Comparison of ENCODE assay signal across 9 cellular contexts in the genomic region with DNA sequence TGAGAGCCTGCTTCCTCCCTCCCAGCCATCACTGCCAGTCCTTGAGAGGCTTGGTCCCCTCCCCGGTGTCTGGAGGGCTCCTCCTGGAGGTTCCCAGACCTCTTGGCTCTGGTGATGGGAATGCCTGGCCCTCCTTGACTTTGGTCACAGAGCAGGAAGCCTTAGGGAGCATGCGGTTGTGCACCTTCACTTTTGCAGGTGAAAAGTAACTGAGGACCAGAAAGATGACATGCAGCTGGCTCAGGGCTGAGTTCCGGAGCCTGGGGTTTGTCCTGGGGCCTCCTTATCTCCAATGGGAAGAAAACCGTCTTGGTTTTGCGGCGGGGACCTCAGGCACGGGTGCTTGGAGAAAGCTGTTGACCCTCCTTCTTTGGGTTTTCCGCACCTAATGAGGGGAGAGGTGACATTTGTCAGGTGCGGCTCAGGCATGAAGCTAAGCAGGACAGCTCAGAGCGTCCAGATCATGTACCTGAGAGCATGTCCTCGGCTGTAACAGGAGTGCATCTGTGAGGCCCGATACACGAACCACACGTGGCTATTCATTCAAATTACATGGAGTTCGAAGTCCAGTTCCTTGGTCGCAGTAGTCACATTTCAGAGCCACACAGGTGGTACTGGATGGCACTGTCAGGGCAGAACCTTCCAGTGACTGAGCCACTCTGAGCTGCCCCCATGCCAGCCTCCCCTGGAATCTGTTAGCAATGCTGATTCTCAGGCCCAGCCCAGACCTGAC. TPM values are rescaled to one million over a fixed set of nuclear protein-coding genes. Genes with fewer than 3 reads are reported as not detected.
DNase-seq lines count a peak whose midpoint lies in the region; ATAC-seq, FAIRE-seq and TF ChIP-seq lines count a peak whose summit lies in the region.
"Had no signal": no experiment of that assay in that cellular context is flagged by ENCODE, and none has a peak within 500 bp of the region (broad histone marks: within the 10 kb centered on the region; RNA-seq: fewer than 3 reads in every experiment).

No MANE protein-coding gene starts in this region.

- H3K4me2 ChIP-seq in GM12878 (ENCODE audit: control insufficient read depth, insufficient read depth) = peak overlapping the region; percentile 46

- H3K27ac Mint-ChIP-seq in naive thymus-derived CD4-positive, alpha-beta T cell = peak overlapping the region; percentile 99 to 100 (median 100)

- H4K20me1 ChIP-seq in GM12878 (ENCODE audit: control insufficient read depth, insufficient read depth) = no peaks in the 10 kb centered on the region

- H3K27me3 Mint-ChIP-seq in naive thymus-derived CD4-positive, alpha-beta T cell = peaks cover 0 to 2% (median 0%) of the 10 kb centered on the region in 5 donors

- peaks cover 25 to 62% (median 52%) of the 10 kb centered on the region in 7 donors for H3K4me1 Mint-ChIP-seq in naive thymus-derived CD4-positive, alpha-beta T cell

- no TSS peak for BruUV-seq in GM12878 (replicated peaks; lab: Mats Ljungman, UMichigan)

- peaks cover 25% of the 10 kb centered on the region for H3K4me1 ChIP-seq in GM12878 (ENCODE audit: control insufficient read depth, insufficient read depth, low read length)
- H3K4me1 ChIP-seq in naive thymus-derived CD4-positive, alpha-beta T cell (ENCODE audit: control insufficient read depth in 2 of 2, insufficient read depth in 2 of 2, low read length in 2 of 2) = peaks cover 21 to 38% of the 10 kb centered on the region in 2 donors
- H3K4me1 ChIP-seq: HAP-1 had no signal

- SMC1A ChIA-PET in GM12878 (lab: Charles Lee; ENCODE audit: uncharacterized antibody, unreplicated experiment) = interaction anchor here (1.0 to 4.1 kb wide), 5 partner anchors 9 to 78 kb away, joined by 3 to 32 read pairs (median 8); no protein-coding TSS in a partner anchor

- H3K9me3 ChIP-seq in GM12878 (replicated peaks; ENCODE audit: control insufficient read depth, insufficient read depth, low read length) = no peaks in the 10 kb centered on the region
- no peaks in the 10 kb centered on the region for H3K9me3 ChIP-seq in naive thymus-derived CD4-positive, alpha-beta T cell (ENCODE audit: control insufficient read depth in 2 of 3, low read length in 3 of 3)
- H3K9me3 ChIP-seq: HAP-1 had no signal

- no peaks in the 10 kb centered on the region for H3K36me3 ChIP-seq in GM12878 (ENCODE audit: control insufficient read depth in 2 of 2, insufficient read depth in 2 of 2, low read length in 1 of 2)
- peaks cover 0 to 18% (median 0%) of the 10 kb centered on the region in 3 experiments for H3K36me3 ChIP-seq in naive thymus-derived CD4-positive, alpha-beta T cell (ENCODE audit: control insufficient read depth in 2 of 3, insufficient read depth in 3 of 3, low read length in 3 of 3)
- H3K36me3 ChIP-seq: HAP-1 had no signal

- H3K36me3 Mint-ChIP-seq in naive thymus-derived CD4-positive, alpha-beta T cell = peaks cover 9 to 29% (median 22%) of the 10 kb centered on the region in 5 donors

- H3K4me3 Mint-ChIP-seq in naive thymus-derived CD4-positive, alpha-beta T cell = peak overlapping the region; percentile 90 to 98 (median 96)

- DNase-seq in AG10803 (ENCODE audit: low read depth) = no peak
- DNase-seq in GM12878 (ENCODE audit: low read depth, low spot score) = no peak
- DNase-seq in naive thymus-derived CD4-positive, alpha-beta T cell = no peak
- no peak for DNase-seq in NCI-H748 treated with DMSO at 0.1 percent for 48 hours (lab: John Stamatoyannopoulos, UW)
- DNase-seq in cerebellum (ENCODE audit: low spot score) = no peak
- DNase-seq in GM10266 (ENCODE audit: extremely low spot score) = no peak

- 85% methylated on average over 16 of the region's 16 CpGs for WGBS in GM12878 (ENCODE audit: insufficient coverage, insufficient replicate concordance, low lambda C conversion rate, missing lambda C conversion rate)

- no peak for TF ChIP-seq EP300 in GM12878 (IDR thresholded peaks at IDR 0.05; ENCODE audit: borderline replicate concordance in 1 of 2, control insufficient read depth in 1 of 2, low read depth in 2 of 2, low read length in 2 of 2)

- intact Hi-C loops in GM12878 (cut with micrococcal nuclease; ENCODE audit: unreplicated experiment) = loop anchor here (5.0 to 10.0 kb wide), 4 partner anchors 79 to 864 kb away; no protein-coding TSS in a partner anchor
- intact Hi-C loops in naive thymus-derived CD4-positive, alpha-beta T cell (cut with micrococcal nuclease) = loop anchor here (1.0 to 10.0 kb wide), 4 partner anchors 8 to 654 kb away; a partner anchor contains a TSS

- TF ChIP-seq RAD21 in GM12878 (IDR thresholded peaks at IDR 0.05; ENCODE audit: insufficient read depth, low read depth, low read length) = no peak

- peaks cover 0 to 8% (median 0%) of the 10 kb centered on the region in 11 donors for H3K9me3 Mint-ChIP-seq in naive thymus-derived CD4-positive, alpha-beta T cell

- CTCF ChIA-PET in GM12878 (lab: Yijun Ruan, JAX) = interaction anchor here (1.0 to 9.1 kb wide), 4 partner anchors 50 to 207 kb away, joined by 3 to 63 read pairs (median 4); no protein-coding TSS in a partner anchor
- CTCF ChIA-PET in naive thymus-derived CD4-positive, alpha-beta T cell (lab: Charles Lee) = interaction anchor here (1.0 kb wide), 1 partner anchor 8 kb away, joined by 5 read pairs; no protein-coding TSS in a partner anchor

- RAD21 ChIA-PET in GM12878 (lab: Charles Lee; ENCODE audit: unreplicated experiment) = interaction anchor here (1.2 to 5.3 kb wide), 4 partner anchors 10 to 78 kb away, joined by 3 to 34 read pairs (median 18); a partner anchor contains a TSS

- TF ChIP-seq CTCF in AG10803 (conservative IDR thresholded peaks at IDR 0.05; ENCODE audit: low read length) (no peak), GM12878 (IDR thresholded peaks at IDR 0.05 in 2 of 3, conservative IDR thresholded peaks at IDR 0.05 in 1 of 3; ENCODE audit: control insufficient read depth in 2 of 3, extremely low read depth in 1 of 3, insufficient read depth in 1 of 3, low read depth in 3 of 3, low read length in 3 of 3) (no peak), GM10266 (IDR thresholded peaks at IDR 0.05; ENCODE audit: control insufficient read depth, insufficient read depth, low read depth, missing control alignments) (no peak)

- in situ Hi-C loops in GM12878 (cut with MboI) = no loop called here

- H3K27me3 ChIP-seq in GM12878 (replicated peaks in 1 of 2; ENCODE audit: control insufficient read depth in 2 of 2, insufficient read depth in 2 of 2, low read length in 1 of 2) = no peaks in the 10 kb centered on the region
- no peaks in the 10 kb centered on the region for H3K27me3 ChIP-seq in naive thymus-derived CD4-positive, alpha-beta T cell (ENCODE audit: control insufficient read depth in 2 of 2, insufficient read depth in 2 of 2, low read length in 2 of 2)

- H3K27ac ChIP-seq in GM12878 (ENCODE audit: control insufficient read depth, insufficient read depth) = peak overlapping the region; percentile 89
- peak overlapping the region; percentile 96 for H3K27ac ChIP-seq in naive thymus-derived CD4-positive, alpha-beta T cell (ENCODE audit: low read depth, low read length)

- peak overlapping the region; percentile 69 for H3K9ac ChIP-seq in GM12878 (ENCODE audit: control insufficient read depth, insufficient read depth, low read length)

- peaks cover 33% of the 10 kb centered on the region for H3K79me2 ChIP-seq in GM12878 (ENCODE audit: control insufficient read depth, insufficient read depth, low read length)

- ATAC-seq in GM19395 (IDR thresholded peaks at IDR 0.05; ENCODE audit: unreplicated experiment) = peak; percentile 23
- no peak for ATAC-seq in GM12878
- no peak for ATAC-seq in naive thymus-derived CD4-positive, alpha-beta T cell
- no peak for ATAC-seq in GM21526 (IDR thresholded peaks at IDR 0.05; ENCODE audit: low FRiP score, unreplicated experiment)

- H2AFZ ChIP-seq in GM12878 (ENCODE audit: control insufficient read depth, low read depth, low read length) = no peak overlapping the region

- H3K4me3 ChIP-seq in AG10803 (ENCODE audit: low read length) (peak overlapping the region; percentile 63; the same call in 1 of the 2 replicates), GM12878 (peak overlapping the region; percentile 84; the same call in 1 of the 2 replicates)
- H3K4me3 ChIP-seq in naive thymus-derived CD4-positive, alpha-beta T cell (ENCODE audit: low read length) = peak overlapping the region; percentile 84
- H3K4me3 ChIP-seq: HAP-1 had no signal

- no peak for TF ChIP-seq POLR2A in GM12878 (IDR thresholded peaks at IDR 0.05; ENCODE audit: low read depth, low read length)

- POLR2A ChIA-PET in GM12878 (lab: Charles Lee) = interaction anchor here (0.9 to 1.6 kb wide), 4 partner anchors 8 to 64 kb away, joined by 3 to 11 read pairs (median 3); no protein-coding TSS in a partner anchor
- POLR2A ChIA-PET in naive thymus-derived CD4-positive, alpha-beta T cell (lab: Charles Lee) = interaction anchor here (0.5 to 7.0 kb wide), 7 partner anchors 9 to 702 kb away, joined by 3 to 71 read pairs (median 3); a partner anchor contains a TSS

- no peak for FAIRE-seq in GM12878 (lab: Jason Lieb, UNC)

RNA-seq across cellular contexts. Expression of a gene that starts 0.6 kb away (rescaled TPM):
- 393 and 402 TPM in 2 replicates for total RNA-seq in GM12878 (2013; cell fraction: nucleolus; rRNA removed)
- 43.3 and 51.0 TPM in 2 replicates for total RNA-seq in GM12878 (2014; rRNA removed)
- 53.8 and 54.1 TPM in 2 replicates for total RNA-seq in GM12878 (2014; rRNA removed; fragmentation: Illumina TruSeq; extraction: Trizol)
- total RNA-seq in GM12878 (2021) = 49.0 and 52.2 TPM in 2 replicates
- 32.5 TPM for polyA plus RNA-seq in GM12878 (2011; ENCODE audit: low read depth)
- 167 and 182 TPM in 2 replicates for polyA plus RNA-seq in GM12878 (2011; rRNA removed)
- polyA plus RNA-seq in GM12878 (2011; cell fraction: cytosol; rRNA removed) = 135 and 137 TPM in 2 replicates
- 152 and 184 TPM in 2 replicates for polyA plus RNA-seq in GM12878 (2011; cell fraction: nucleus; rRNA removed)
- 46.6 and 49.9 TPM in 2 replicates for polyA plus RNA-seq in GM12878 (2012)
- 85.0 and 133 TPM in 2 replicates for polyA plus RNA-seq in GM12878 (2014; fragmentation: Illumina TruSeq; extraction: Trizol)
- 10 to 100 TPM; 10.5 to 13.9 TPM for polyA plus RNA-seq in GM12878 (2014; fragmentation: Nextera tagmentation; extraction: Ambion mirVana)
- 42.4 and 49.7 TPM in 2 replicates for polyA plus RNA-seq in GM12878 (2014; rRNA removed)
- 10 to 100 TPM; 25.3 to 26.7 TPM for polyA plus RNA-seq in GM12878 (2016; fragmentation: Nextera tagmentation; extraction: Ambion mirVana)
- polyA minus RNA-seq in GM12878 (2011; rRNA and poly(A)+ RNA removed) = 143 and 159 TPM in 2 replicates
- 45.2 and 49.5 TPM in 2 replicates for polyA minus RNA-seq in GM12878 (2011; cell fraction: cytosol; rRNA and poly(A)+ RNA removed)
- polyA minus RNA-seq in GM12878 (2011; cell fraction: nucleus; rRNA and poly(A)+ RNA removed) = 100.0 and 124 TPM in 2 replicates
- 100 to 1,000 TPM in 3 of 5 experiments, 10 to 100 TPM in 2; 84.8 to 116 (median 100) TPM for total RNA-seq in naive thymus-derived CD4-positive, alpha-beta T cell
- polyA plus RNA-seq in naive thymus-derived CD4-positive, alpha-beta T cell = 10 to 100 TPM; 46.7 to 49.5 TPM
- 0.36 TPM for total RNA-seq in cerebellum

RNA-seq across cellular contexts. Expression of a gene that starts 44.6 kb away (rescaled TPM):
- not detected in 2 replicates for total RNA-seq in GM12878 (2013; cell fraction: nucleolus; rRNA removed)
- total RNA-seq in GM12878 (2014; rRNA removed) (not detected in 2 replicates), GM12878 (2014; rRNA removed; fragmentation: Illumina TruSeq; extraction: Trizol) (not detected in 2 replicates), GM12878 (2021) (not detected in 2 replicates), cerebellum (not detected)
- not detected for polyA plus RNA-seq in GM12878 (2011; ENCODE audit: low read depth)
- polyA plus RNA-seq in GM12878 (2011; rRNA removed) (0.09 and 0.12 TPM in 2 replicates), GM12878 (2014; fragmentation: Illumina TruSeq; extraction: Trizol) (not detected in 2 replicates), GM12878 (2014; fragmentation: Nextera tagmentation; extraction: Ambion mirVana) (not detected), GM12878 (2014; rRNA removed) (not detected in 2 replicates), GM12878 (2016; fragmentation: Nextera tagmentation; extraction: Ambion mirVana) (not detected)
- 0.06 TPM in 1 of 2 replicates, not detected in the other for polyA plus RNA-seq in GM12878 (2011; cell fraction: cytosol; rRNA removed)
- polyA plus RNA-seq in GM12878 (2011; cell fraction: nucleus; rRNA removed) = 0.15 TPM in 1 of 2 replicates, not detected in the other
- not detected in 2 replicates for polyA plus RNA-seq in GM12878 (2012)
- not detected in 2 replicates for polyA minus RNA-seq in GM12878 (2011; rRNA and poly(A)+ RNA removed)
- polyA minus RNA-seq in GM12878 (2011; cell fraction: cytosol; rRNA and poly(A)+ RNA removed) = not detected in 2 replicates
- not detected in 2 replicates for polyA minus RNA-seq in GM12878 (2011; cell fraction: nucleus; rRNA and poly(A)+ RNA removed)
- not detected for total RNA-seq in naive thymus-derived CD4-positive, alpha-beta T cell
- not detected for polyA plus RNA-seq in naive thymus-derived CD4-positive, alpha-beta T cell

Comparison
In these comparisons a context has a peak if more than half of its experiments do, and no peak if none do; other contexts are left out.
1. RNA of a gene that starts 0.6 kb away (total RNA-seq): 84.8 to 116 TPM in naive thymus-derived CD4-positive, alpha-beta T cell and 43.3 to 402 TPM in GM12878; 0.36 TPM in cerebellum (single experiment); every median in the first group is over 10 times any median in the second.
2. Peak in every context shown above with its lines, with median percentiles within 50 percentile points of each other: H3K4me3 ChIP-seq.